ENCODE assay signal across 18 cellular contexts in the genomic region with DNA sequence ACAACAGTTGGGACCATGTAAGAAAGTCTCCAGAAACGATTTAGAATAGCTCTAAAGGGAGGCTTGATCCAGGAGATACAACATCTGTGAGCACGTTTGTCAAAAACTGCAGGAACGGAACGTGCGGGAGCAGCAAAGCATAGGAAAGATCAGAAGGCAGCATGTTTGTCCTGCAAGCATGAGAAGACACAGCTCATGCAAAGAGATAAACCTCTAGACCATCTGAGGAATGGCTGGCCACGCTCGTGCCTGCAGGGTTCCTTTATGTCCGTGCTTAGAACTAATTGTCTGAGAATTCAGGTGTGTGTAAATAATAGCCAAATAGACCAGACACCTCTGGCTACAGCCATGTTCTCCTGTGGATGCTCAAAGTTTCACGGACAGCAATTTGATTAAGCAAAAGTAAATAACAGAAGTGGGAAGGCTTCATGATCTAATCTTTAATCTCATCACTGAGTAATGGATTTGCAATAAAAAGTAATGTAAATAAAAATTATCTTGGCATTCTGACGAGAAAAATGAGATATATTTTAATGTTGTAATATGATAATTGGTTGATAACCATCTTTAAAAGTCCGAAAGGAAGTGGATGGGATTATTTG.
DNase-seq lines count a peak whose midpoint lies in the region; ATAC-seq and TF ChIP-seq lines count a peak whose summit lies in the region.
"Had no signal": no experiment of that assay in that cellular context is flagged by ENCODE, and none has a peak within 500 bp of the region (broad histone marks: within the 10 kb centered on the region; RNA-seq: fewer than 3 reads in every experiment).

No MANE protein-coding gene starts in this region.

- intact Hi-C loops in Calu3 (cut with micrococcal nuclease; ENCODE audit: unreplicated experiment) (no loop called here), tibial artery (cut with DNase I; ENCODE audit: low total_unique reads) (no loop called here)

- no peaks in the 10 kb centered on the region for H4K20me1 ChIP-seq in GM23338 (replicated peaks; ENCODE audit: insufficient read depth)

- H3K27me3 Mint-ChIP-seq in GM23338 (ENCODE audit: insufficient read depth, low read depth, poor library complexity) (no peaks in the 10 kb centered on the region), Calu3 (ENCODE audit: unreplicated experiment) (no peaks in the 10 kb centered on the region)

- H3K9me3 Mint-ChIP-seq in GM23338, result no peaks in the 10 kb centered on the region
- H3K9me3 Mint-ChIP-seq in Calu3 (ENCODE audit: low read depth, unreplicated experiment), result no peaks in the 10 kb centered on the region

- no peak overlapping the region for H3K9ac ChIP-seq in parathyroid adenoma

- H3K9me3 ChIP-seq in parathyroid adenoma (ENCODE audit: control insufficient read depth, low read length), result no peaks in the 10 kb centered on the region
- H3K9me3 ChIP-seq in tibial artery, result no peaks in the 10 kb centered on the region
- H3K9me3 ChIP-seq: MG63 had no signal

- H3K9me2 ChIP-seq in GM23338 (ENCODE audit: insufficient read depth), result no peaks in the 10 kb centered on the region

- no peak overlapping the region for H3K4me3 Mint-ChIP-seq in GM23338
- no peak overlapping the region for H3K4me3 Mint-ChIP-seq in Calu3 (ENCODE audit: low read depth, unreplicated experiment)
- H3K4me3 Mint-ChIP-seq: CD8-positive, alpha-beta T cell had no signal

- H3F3A ChIP-seq in GM23338 (replicated peaks; ENCODE audit: low read depth), result no peaks in the 10 kb centered on the region

- no peak for ATAC-seq in GM23338
- ATAC-seq: CD8-positive, alpha-beta T cell; Panc1 had no signal

- H3K36me3 ChIP-seq in GM23338 (ENCODE audit: insufficient read depth) (no peaks in the 10 kb centered on the region), parathyroid adenoma (ENCODE audit: control insufficient read depth, insufficient read depth, low read length) (no peaks in the 10 kb centered on the region), tibial artery (no peaks in the 10 kb centered on the region)
- H3K36me3 ChIP-seq: MG63 had no signal

- H2AFZ ChIP-seq in GM23338 (peak overlapping the region; percentile 6; the same call in 1 of the 2 replicates), parathyroid adenoma (no peak overlapping the region)

- DNase-seq in GM23338 (ENCODE audit: low spot score) (peak; percentile 2), NCI-H2227 treated with DMSO at 0.1 percent for 48 hours (lab: John Stamatoyannopoulos, UW) (peak; percentile 14), SK-N-DZ (ENCODE audit: low spot score) (peak; percentile 28), Calu3 (no peak), NCI-H1436 (lab: John Stamatoyannopoulos, UW) (no peak), tibial artery (no peak)
- DNase-seq: C1 segment of cervical spinal cord; CD8-positive, alpha-beta T cell; DMS79; Kasumi-1; MG63; NCI-H1930; NCI-H345; NCI-H526; SIG-M5; T-helper 1 cell had no signal

- H3K27ac Mint-ChIP-seq in GM23338 (no peak overlapping the region), Calu3 (ENCODE audit: unreplicated experiment) (no peak overlapping the region)
- H3K27ac Mint-ChIP-seq: CD8-positive, alpha-beta T cell had no signal

- H3K4me2 ChIP-seq in GM23338 (no peak overlapping the region), parathyroid adenoma (ENCODE audit: low read length) (peak overlapping the region; percentile 24)

- no peaks in the 10 kb centered on the region for H3K36me3 Mint-ChIP-seq in GM23338 (ENCODE audit: low read depth)
- no peaks in the 10 kb centered on the region for H3K36me3 Mint-ChIP-seq in Calu3 (ENCODE audit: insufficient read depth, unreplicated experiment)
- H3K36me3 Mint-ChIP-seq: CD8-positive, alpha-beta T cell had no signal

- H3K4me1 Mint-ChIP-seq in GM23338 (peaks cover 4% of the 10 kb centered on the region; the same call in 2 of the 3 replicates), Calu3 (ENCODE audit: low read depth, unreplicated experiment) (no peaks in the 10 kb centered on the region)

- H3K27me3 ChIP-seq in GM23338 (ENCODE audit: insufficient read depth) (no peaks in the 10 kb centered on the region), parathyroid adenoma (ENCODE audit: control insufficient read depth, insufficient read depth, low read length) (no peaks in the 10 kb centered on the region), tibial artery (no peaks in the 10 kb centered on the region)
- H3K27me3 ChIP-seq: MG63 had no signal

- CTCF ChIA-PET in Calu3 (lab: Charles Lee), result no interaction called here

- BruUV-seq in Calu3 (replicated peaks; lab: Mats Ljungman, UMichigan), result no TSS peak

- H3K4me1 ChIP-seq in GM23338 (ENCODE audit: insufficient read depth) (no peaks in the 10 kb centered on the region), parathyroid adenoma (no peaks in the 10 kb centered on the region), tibial artery (no peaks in the 10 kb centered on the region)

- no peak overlapping the region for H3K4me3 ChIP-seq in GM23338
- H3K4me3 ChIP-seq in parathyroid adenoma (ENCODE audit: low read depth, low read length), result no peak overlapping the region
- H3K4me3 ChIP-seq in tibial artery, result no peak overlapping the region
- H3K4me3 ChIP-seq: MG63 had no signal

- H3K27ac ChIP-seq in GM23338 (ENCODE audit: low read depth), result no peak overlapping the region
- no peak overlapping the region for H3K27ac ChIP-seq in parathyroid adenoma
- H3K27ac ChIP-seq in tibial artery, result no peak overlapping the region

- no peak for TF ChIP-seq CTCF in GM23338 (conservative IDR thresholded peaks at IDR 0.05; ENCODE audit: low read depth in 2 of 2)
- no peak for TF ChIP-seq CTCF in parathyroid adenoma (IDR thresholded peaks at IDR 0.05)
- no peak for TF ChIP-seq CTCF in Calu3 (IDR thresholded peaks at IDR 0.05; ENCODE audit: unreplicated experiment)
- no peak for TF ChIP-seq CTCF in tibial artery (IDR thresholded peaks at IDR 0.05)

- H3K79me2 ChIP-seq in GM23338 (replicated peaks; ENCODE audit: insufficient read depth) (no peaks in the 10 kb centered on the region), parathyroid adenoma (no peaks in the 10 kb centered on the region)

TF ChIP-seq in GM23338, 12 proteins besides CTCF, POLR2A, EP300 and RAD21 (continues in another document):
- TF ChIP-seq EZH2 (IDR thresholded peaks at IDR 0.05; ENCODE audit: low read depth, unreplicated experiment), result no peak
- TF ChIP-seq, protein P1, sequence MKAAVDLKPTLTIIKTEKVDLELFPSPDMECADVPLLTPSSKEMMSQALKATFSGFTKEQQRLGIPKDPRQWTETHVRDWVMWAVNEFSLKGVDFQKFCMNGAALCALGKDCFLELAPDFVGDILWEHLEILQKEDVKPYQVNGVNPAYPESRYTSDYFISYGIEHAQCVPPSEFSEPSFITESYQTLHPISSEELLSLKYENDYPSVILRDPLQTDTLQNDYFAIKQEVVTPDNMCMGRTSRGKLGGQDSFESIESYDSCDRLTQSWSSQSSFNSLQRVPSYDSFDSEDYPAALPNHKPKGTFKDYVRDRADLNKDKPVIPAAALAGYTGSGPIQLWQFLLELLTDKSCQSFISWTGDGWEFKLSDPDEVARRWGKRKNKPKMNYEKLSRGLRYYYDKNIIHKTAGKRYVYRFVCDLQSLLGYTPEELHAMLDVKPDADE (IDR thresholded peaks at IDR 0.05), result no peak
- TF ChIP-seq EZH2phosphoT487 (IDR thresholded peaks at IDR 0.05; ENCODE audit: unreplicated experiment), result no peak
- TF ChIP-seq ZNF331 (CRISPR knock-in tag; IDR thresholded peaks at IDR 0.05; ENCODE audit: low read depth), result no peak
- TF ChIP-seq POLR2AphosphoS5 (IDR thresholded peaks at IDR 0.05; ENCODE audit: low read depth), result no peak
- TF ChIP-seq STAT1 (IDR thresholded peaks at IDR 0.05; ENCODE audit: unreplicated experiment), result no peak

Comparison
In these comparisons a context has a peak if more than half of its experiments do, and no peak if none do; other contexts are left out.
1. DNase-seq: peak in GM23338 (single experiment), NCI-H2227 treated with DMSO at 0.1 percent for 48 hours (single experiment) and SK-N-DZ (single experiment); none in Calu3 (single experiment), NCI-H1436 (single experiment) and tibial artery (0 of 2).